ENCODE assay signal across 9 cellular contexts in the genomic region with DNA sequence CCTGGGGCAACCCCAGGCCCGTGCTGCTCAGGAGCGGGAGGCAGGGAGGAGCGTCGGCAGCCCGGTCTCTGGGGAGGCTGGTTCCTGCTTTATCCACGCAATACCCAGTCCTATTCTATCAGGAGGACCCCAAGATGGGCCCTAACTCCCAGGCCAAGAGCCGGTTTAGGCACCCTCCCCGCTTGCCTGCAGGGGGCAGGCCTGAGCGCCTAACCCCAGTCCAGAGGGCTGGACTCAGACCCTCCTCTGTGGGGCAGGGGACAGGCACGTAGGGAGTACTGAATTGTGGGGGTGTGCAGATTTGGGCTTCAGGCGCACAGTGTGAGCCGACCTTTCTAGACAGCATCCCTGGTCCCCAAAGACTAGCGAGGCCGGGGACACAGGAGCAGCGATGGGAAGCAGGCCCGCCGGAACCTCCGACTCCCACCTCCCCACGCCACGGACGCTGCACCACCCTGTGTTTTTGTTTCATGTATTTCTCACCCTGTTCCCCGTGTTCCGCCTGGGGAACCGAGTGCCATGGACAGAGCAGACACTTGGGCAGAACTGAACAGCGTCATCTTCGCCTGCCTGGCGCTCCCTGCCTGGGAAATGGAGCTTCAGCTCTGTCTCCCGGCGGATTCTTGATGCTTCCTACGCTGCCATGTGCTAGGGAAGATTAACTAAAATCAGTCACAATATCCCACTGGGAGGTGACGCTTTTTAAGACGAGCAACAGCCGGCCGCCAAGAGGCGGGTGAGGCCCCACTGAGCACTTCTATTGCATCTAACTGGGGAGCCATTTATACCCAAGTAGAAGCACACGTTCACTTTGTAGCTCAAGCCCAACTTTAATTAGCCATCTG. TPM values are rescaled to one million over a fixed set of nuclear protein-coding genes. Genes with fewer than 3 reads are reported as not detected.
DNase-seq lines count a peak whose midpoint lies in the region; ATAC-seq and TF ChIP-seq lines count a peak whose summit lies in the region.
"Had no signal": no experiment of that assay in that cellular context is flagged by ENCODE, and none has a peak within 500 bp of the region (broad histone marks: within the 10 kb centered on the region; RNA-seq: fewer than 3 reads in every experiment).

No MANE protein-coding gene starts in this region.

- peak; percentile 85 for TF ChIP-seq CTCF in HFFc6 (IDR thresholded peaks at IDR 0.05)
- peak in 2 of 3 experiments; percentile 35 to 42 for TF ChIP-seq CTCF in ascending aorta (IDR thresholded peaks at IDR 0.05)
- peak in 2 of 5 experiments; percentile 27 to 46 for TF ChIP-seq CTCF in gastrocnemius medialis (IDR thresholded peaks at IDR 0.05 in 4 of 5, conservative IDR thresholded peaks at IDR 0.05 in 1 of 5)
- TF ChIP-seq CTCF in suprapubic skin (IDR thresholded peaks at IDR 0.05) = peak in 1 of 2 donors; percentile 65

- peak overlapping the region; percentile 100 for H3K27ac Mint-ChIP-seq in HFFc6

- H3K27me3 ChIP-seq in BLaER1 treated with 17β-estradiol and CSF1 and Interleukin-3, amounts not matched to agents 10 nM and 100 nM = no peaks in the 10 kb centered on the region
- H3K27me3 ChIP-seq in ascending aorta (no peaks in the 10 kb centered on the region), gastrocnemius medialis (no peaks in the 10 kb centered on the region), suprapubic skin (no peaks in the 10 kb centered on the region)

- H3K9me3 ChIP-seq in BLaER1 treated with 17β-estradiol and CSF1 and Interleukin-3, amounts not matched to agents 10 nM and 100 nM (replicated peaks in 1 of 11) = no peaks in the 10 kb centered on the region
- H3K9me3 ChIP-seq in ascending aorta (no peaks in the 10 kb centered on the region), gastrocnemius medialis (no peaks in the 10 kb centered on the region), suprapubic skin (no peaks in the 10 kb centered on the region)

- TF ChIP-seq EP300 in suprapubic skin (IDR thresholded peaks at IDR 0.05) = no peak

- H3K9me3 Mint-ChIP-seq in HFFc6 = no peaks in the 10 kb centered on the region

- peak overlapping the region; percentile 38 to 93 (median 48); a peak in 17 of 22 replicates for H3K9ac ChIP-seq in BLaER1 treated with 17β-estradiol and CSF1 and Interleukin-3, amounts not matched to agents 10 nM and 100 nM

- peaks cover 4% of the 10 kb centered on the region; the same call in 1 of the 2 replicates for H3K27me3 Mint-ChIP-seq in HFFc6 (ENCODE audit: insufficient read depth)

- DNase-seq in HFFc6 (no peak), ascending aorta (ENCODE audit: low spot score in 2 of 2) (no peak), left lobe of liver (ENCODE audit: low spot score) (no peak), gastrocnemius medialis (no peak), dedifferentiated amniotic fluid mesenchymal stem cell (ENCODE audit: extremely low spot score) (no peak), suprapubic skin (ENCODE audit: low spot score in 2 of 2) (no peak)

- H3K4me3 ChIP-seq in BLaER1 treated with 17β-estradiol and CSF1 and Interleukin-3, amounts not matched to agents 10 nM and 100 nM = peak overlapping the region in 5 of 10 experiments; percentile 3 to 43 (median 14); a peak in 4 of 20 replicates
- H3K4me3 ChIP-seq in ascending aorta = no peak overlapping the region
- H3K4me3 ChIP-seq in gastrocnemius medialis = no peak overlapping the region
- no peak overlapping the region for H3K4me3 ChIP-seq in suprapubic skin

- peaks cover 93 to 100% (median 98%) of the 10 kb centered on the region in 10 experiments for H3K4me1 ChIP-seq in BLaER1 treated with 17β-estradiol and CSF1 and Interleukin-3, amounts not matched to agents 10 nM and 100 nM
- H3K4me1 ChIP-seq in ascending aorta = peaks cover 3 to 7% of the 10 kb centered on the region in 2 donors
- H3K4me1 ChIP-seq in gastrocnemius medialis = peaks cover 4 to 6% of the 10 kb centered on the region in 2 donors
- H3K4me1 ChIP-seq in suprapubic skin = peaks cover 23% of the 10 kb centered on the region

- peak overlapping the region; percentile 90 to 100 (median 96) for H3K4me2 ChIP-seq in BLaER1 treated with 17β-estradiol and CSF1 and Interleukin-3, amounts not matched to agents 10 nM and 100 nM

- peak; percentile 51 for ATAC-seq in left lobe of liver
- ATAC-seq in GM19455 (IDR thresholded peaks at IDR 0.05; ENCODE audit: unreplicated experiment) = no peak
- ATAC-seq in gastrocnemius medialis = no peak

- H3K36me3 Mint-ChIP-seq in HFFc6 (ENCODE audit: low read depth) = peaks cover 7% of the 10 kb centered on the region; the same call in 1 of the 2 replicates

- TF ChIP-seq POLR2A in gastrocnemius medialis (IDR thresholded peaks at IDR 0.05) (no peak), suprapubic skin (IDR thresholded peaks at IDR 0.05) (no peak)

- peaks cover 35% of the 10 kb centered on the region for H3K4me1 Mint-ChIP-seq in HFFc6 (ENCODE audit: low read depth)

- intact Hi-C loops in ascending aorta (cut with DNase I) = no loop called here
- intact Hi-C loops in gastrocnemius medialis (cut with DNase I; ENCODE audit: low total_unique reads) = loop anchor here (10.0 kb wide), 1 partner anchor 307 kb away; a partner anchor contains a TSS

- in situ Hi-C loops in gastrocnemius medialis (cut with MboI; ENCODE audit: low sequenced_read_pairs in 4 of 4) = loop anchor here in 1 of 4 donors (10.0 kb wide), 1 partner anchor 97 kb away; no protein-coding TSS in a partner anchor

- peaks cover 12 to 25% (median 18%) of the 10 kb centered on the region in 11 experiments; a peak in 20 of 22 replicates for H3K36me3 ChIP-seq in BLaER1 treated with 17β-estradiol and CSF1 and Interleukin-3, amounts not matched to agents 10 nM and 100 nM
- no peaks in the 10 kb centered on the region for H3K36me3 ChIP-seq in ascending aorta
- no peaks in the 10 kb centered on the region for H3K36me3 ChIP-seq in gastrocnemius medialis
- H3K36me3 ChIP-seq in suprapubic skin = peaks cover 6% of the 10 kb centered on the region

- no peak overlapping the region for H3K4me3 Mint-ChIP-seq in HFFc6

- H4K20me1 ChIP-seq in BLaER1 treated with 17β-estradiol and CSF1 and Interleukin-3, amounts not matched to agents 10 nM and 100 nM = peaks cover 0 to 73% (median 23%) of the 10 kb centered on the region in 11 experiments; a peak in 17 of 22 replicates

- WGBS in suprapubic skin = 70% methylated on average over 28 of the region's 36 CpGs

- peak overlapping the region in 9 of 11 experiments; percentile 20 to 80 (median 49); a peak in 16 of 22 replicates for H3K27ac ChIP-seq in BLaER1 treated with 17β-estradiol and CSF1 and Interleukin-3, amounts not matched to agents 10 nM and 100 nM
- H3K27ac ChIP-seq in ascending aorta = no peak overlapping the region
- no peak overlapping the region for H3K27ac ChIP-seq in gastrocnemius medialis
- H3K27ac ChIP-seq in suprapubic skin = no peak overlapping the region
- H3K27ac ChIP-seq: HL-60 had no signal

RNA-seq across cellular contexts. Expression of a gene that starts 5.3 kb away (rescaled TPM):
- 10 to 100 TPM; 35.6 to 57.6 (median 45.9) TPM for total RNA-seq in HFFc6 (2021; fragmentation: NEBNext Ultra II Directional; extraction: Animal tissue kit (Norgen Biotek cat#: 25700))
- total RNA-seq in ascending aorta (9.0 TPM), left lobe of liver (2.2 TPM), gastrocnemius medialis (10 to 100 TPM; 14.7 to 22.5 (median 18.1) TPM), suprapubic skin (10 to 100 TPM; 24.1 to 39.4 (median 28.3) TPM)

RNA-seq across cellular contexts. Expression of a gene that starts 5.4 kb away (rescaled TPM):
- 10 to 100 TPM; 25.9 to 30.5 (median 27.5) TPM for total RNA-seq in HFFc6 (2021; fragmentation: NEBNext Ultra II Directional; extraction: Animal tissue kit (Norgen Biotek cat#: 25700))
- total RNA-seq in ascending aorta (6.7 TPM), left lobe of liver (12.2 TPM), gastrocnemius medialis (10 to 100 TPM; 14.1 to 41.7 (median 16.9) TPM), suprapubic skin (10 to 100 TPM; 11.3 to 41.8 (median 19.8) TPM)

RNA-seq across cellular contexts. Expression of a gene that starts 14.6 kb away (rescaled TPM):
- total RNA-seq in HFFc6 (2021; fragmentation: NEBNext Ultra II Directional; extraction: Animal tissue kit (Norgen Biotek cat#: 25700)) = 10 to 100 TPM; 34.6 to 44.8 (median 40.2) TPM
- total RNA-seq in ascending aorta (59.6 TPM), left lobe of liver (24.9 TPM), gastrocnemius medialis (10 to 100 TPM; 19.7 to 32.4 (median 22.7) TPM), suprapubic skin (10 to 100 TPM; 53.2 to 69.8 (median 62.2) TPM)

Comparison
In these comparisons a context has a peak if more than half of its experiments do, and no peak if none do; other contexts are left out.
1. H3K27ac ChIP-seq: peak in BLaER1 treated with 17β-estradiol and CSF1 and Interleukin-3, amounts not matched to agents 10 nM and 100 nM (9 of 11); none in ascending aorta (0 of 2), gastrocnemius medialis (0 of 4) and suprapubic skin (single experiment).